ENCODE assay signal across 12 cellular contexts in genomic region chr15:49134683-49135341, GRCh38. TPM values are rescaled to one million over a fixed set of nuclear protein-coding genes. Genes with fewer than 3 reads are reported as not detected.
A peak's percentile ranks its signal among the peaks of the same experiment; 100 is the strongest.
DNase-seq lines count a peak whose midpoint lies in the region; ATAC-seq, FAIRE-seq and TF ChIP-seq lines count a peak whose summit lies in the region.
"Had no signal": no experiment of that assay in that cellular context is flagged by ENCODE, and none has a peak within 500 bp of the region (broad histone marks: within the 10 kb centered on the region; RNA-seq: fewer than 3 reads in every experiment).

No MANE protein-coding gene starts in this region.

- H3K36me3 ChIP-seq in GM23248 (ENCODE audit: low read depth) (peaks cover 51% of the 10 kb centered on the region), smooth muscle cell (ENCODE audit: low read depth) (peaks cover 45% of the 10 kb centered on the region)

- H3K9me3 ChIP-seq in GM23248 (ENCODE audit: low read depth) (no peaks in the 10 kb centered on the region), smooth muscle cell (replicated peaks; ENCODE audit: low read depth) (no peaks in the 10 kb centered on the region)
- H3K9me3 ChIP-seq: gastrocnemius medialis had no signal

- no peak for ATAC-seq in memory B cell (ENCODE audit: low read depth)
- no peak for ATAC-seq in GM19324 (IDR thresholded peaks at IDR 0.05; ENCODE audit: low FRiP score, unreplicated experiment)
- ATAC-seq: gastrocnemius medialis had no signal

- no peaks in the 10 kb centered on the region for H3K9me3 Mint-ChIP-seq in activated naive CD8-positive, alpha-beta T cell treated with anti-CD3 and anti-CD28 coated beads for 36 hours
- H3K9me3 Mint-ChIP-seq in memory B cell: no peaks in the 10 kb centered on the region

- H3K4me1 ChIP-seq in GM23248 (ENCODE audit: insufficient read depth) (peaks cover 49% of the 10 kb centered on the region), smooth muscle cell (ENCODE audit: low read depth) (peaks cover 5% of the 10 kb centered on the region)
- H3K4me1 ChIP-seq: gastrocnemius medialis had no signal

- H3K4me3 ChIP-seq in GM23248 (peak overlapping the region; percentile 12), smooth muscle cell (no peak overlapping the region)
- H3K4me3 ChIP-seq: gastrocnemius medialis, lung had no signal

- peaks cover 11% of the 10 kb centered on the region for H3K4me1 Mint-ChIP-seq in activated naive CD8-positive, alpha-beta T cell treated with anti-CD3 and anti-CD28 coated beads for 36 hours
- H3K4me1 Mint-ChIP-seq in memory B cell: no peaks in the 10 kb centered on the region

- H3K4me2 ChIP-seq in GM23248 (ENCODE audit: unreplicated experiment) (peak overlapping the region; percentile 57), smooth muscle cell (no peak overlapping the region)
- H3K4me2 ChIP-seq: KMS-11 had no signal

- no peaks in the 10 kb centered on the region for H3K27me3 ChIP-seq in GM23248 (replicated peaks; ENCODE audit: insufficient read depth)
- H3K27me3 ChIP-seq in smooth muscle cell (ENCODE audit: low read depth): no peaks in the 10 kb centered on the region
- H3K27me3 ChIP-seq: gastrocnemius medialis had no signal

- H2AFZ ChIP-seq in GM23248 (no peak overlapping the region), smooth muscle cell (ENCODE audit: low read depth) (no peak overlapping the region)

- no peak overlapping the region for H3K4me3 Mint-ChIP-seq in activated naive CD8-positive, alpha-beta T cell treated with anti-CD3 and anti-CD28 coated beads for 36 hours
- no peak overlapping the region for H3K4me3 Mint-ChIP-seq in memory B cell

- peaks cover 13% of the 10 kb centered on the region for H3K36me3 Mint-ChIP-seq in activated naive CD8-positive, alpha-beta T cell treated with anti-CD3 and anti-CD28 coated beads for 36 hours
- peaks cover 20% of the 10 kb centered on the region for H3K36me3 Mint-ChIP-seq in memory B cell

- FAIRE-seq in GM12892 (lab: Jason Lieb, UNC): peak; percentile 24

- H3K27ac ChIP-seq in GM23248 (peak overlapping the region; percentile 87), smooth muscle cell (ENCODE audit: low read depth) (no peak overlapping the region)
- H3K27ac ChIP-seq: gastrocnemius medialis, KMS-11 had no signal

- no peak for TF ChIP-seq POLR2A in GM12892 (IDR thresholded peaks at IDR 0.05; ENCODE audit: low read depth, low read length)

- in situ Hi-C loops in GM23248 (cut with MboI): no loop called here

- DNase-seq in GM12892 (ENCODE audit: insufficient read length) (no peak), GM23248 (no peak), memory B cell (ENCODE audit: low spot score in 2 of 2) (no peak), smooth muscle cell (lab: John Stamatoyannopoulos, UW; ENCODE audit: unreplicated experiment) (no peak), hippocampal formation (lab: John Stamatoyannopoulos, UW) (no peak)
- DNase-seq in activated naive CD8-positive, alpha-beta T cell treated with anti-CD3 and anti-CD28 coated beads for 36 hours: no peak
- no peak for DNase-seq in activated effector memory CD4-positive, alpha-beta T cell treated with Interleukin-2 at 50 U/mL for 16 hours
- DNase-seq: DMS53, gastrocnemius medialis had no signal

- H4K20me1 ChIP-seq in GM23248 (ENCODE audit: insufficient read depth): no peaks in the 10 kb centered on the region
- H4K20me1 ChIP-seq in smooth muscle cell (ENCODE audit: low read depth): peaks cover 17% of the 10 kb centered on the region

- 70 to 76% methylated on average over 5 of the region's 5 CpGs for WGBS in GM23248 (ENCODE audit: low coverage in 1 of 2, low lambda C conversion rate in 2 of 2, missing lambda C conversion rate in 2 of 2), 2 experiments
- WGBS in smooth muscle cell (ENCODE audit: low lambda C conversion rate): 95% methylated on average over 5 of the region's 5 CpGs

- no peaks in the 10 kb centered on the region for H3K9me2 ChIP-seq in GM23248 (ENCODE audit: insufficient read depth)

- no peaks in the 10 kb centered on the region for H3K27me3 Mint-ChIP-seq in activated naive CD8-positive, alpha-beta T cell treated with anti-CD3 and anti-CD28 coated beads for 36 hours
- H3K27me3 Mint-ChIP-seq in memory B cell: no peaks in the 10 kb centered on the region

- H3K9ac ChIP-seq in GM23248: peak overlapping the region; percentile 11; the same call in 1 of the 2 replicates
- H3K9ac ChIP-seq in smooth muscle cell (ENCODE audit: low read depth): no peak overlapping the region
- H3K9ac ChIP-seq: KMS-11 had no signal

- peaks cover 58% of the 10 kb centered on the region for H3F3A ChIP-seq in GM23248 (ENCODE audit: insufficient read depth)
- H3F3A ChIP-seq in smooth muscle cell (ENCODE audit: low read depth): no peaks in the 10 kb centered on the region

- peak overlapping the region; percentile 56 for H3K27ac Mint-ChIP-seq in activated naive CD8-positive, alpha-beta T cell treated with anti-CD3 and anti-CD28 coated beads for 36 hours
- peak overlapping the region; percentile 14 for H3K27ac Mint-ChIP-seq in memory B cell

- no peak for TF ChIP-seq CTCF in smooth muscle cell (IDR thresholded peaks at IDR 0.05; ENCODE audit: borderline replicate concordance, insufficient read depth, poor library complexity, severe bottlenecking)

- peaks cover 60% of the 10 kb centered on the region for H3K79me2 ChIP-seq in GM23248 (ENCODE audit: insufficient read depth)
- H3K79me2 ChIP-seq in smooth muscle cell (ENCODE audit: low read depth): peaks cover 3% of the 10 kb centered on the region

RNA-seq across cellular contexts. Expression of gene COPS2, which starts 20.6 kb away (rescaled TPM):
- 66.4 TPM for polyA plus RNA-seq in GM12892 (2012; ENCODE audit: missing spikeins)
- total RNA-seq in GM23248 (2014; rRNA removed; shearing (Covaris generic)): 58.0 and 80.2 TPM in 2 replicates
- polyA plus RNA-seq in GM23248 (2016; fragmentation: Nextera tagmentation; extraction: Ambion mirVana): 60.1 and 61.9 TPM in 2 replicates
- 100 to 1,000 TPM; 109 to 113 TPM for total RNA-seq in activated naive CD8-positive, alpha-beta T cell treated with anti-CD3 and anti-CD28 coated beads for 36 hours
- 88.0 and 112 TPM in 2 replicates for total RNA-seq in smooth muscle cell
- polyA plus RNA-seq in smooth muscle cell: 21.5 and 25.3 TPM in 2 replicates

RNA-seq across cellular contexts. Expression of gene GALK2, which starts 35.2 kb away (rescaled TPM):
- 16.6 TPM for polyA plus RNA-seq in GM12892 (2012; ENCODE audit: missing spikeins)
- total RNA-seq in GM23248 (2014; rRNA removed; shearing (Covaris generic)): 21.0 and 31.8 TPM in 2 replicates
- polyA plus RNA-seq in GM23248 (2016; fragmentation: Nextera tagmentation; extraction: Ambion mirVana): 19.2 and 19.7 TPM in 2 replicates
- 10 to 100 TPM; 25.4 to 26.1 TPM for total RNA-seq in activated naive CD8-positive, alpha-beta T cell treated with anti-CD3 and anti-CD28 coated beads for 36 hours
- 28.3 and 33.4 TPM in 2 replicates for total RNA-seq in smooth muscle cell
- 22.4 and 24.4 TPM in 2 replicates for polyA plus RNA-seq in smooth muscle cell
